ENCODE assay signal across 21 cellular contexts in genomic region chr11:71329165-71329510, GRCh38.
"Had no signal": no experiment of that assay in that cellular context is flagged by ENCODE, and none has a peak within 500 bp of the region (broad histone marks: within the 10 kb centered on the region; RNA-seq: fewer than 3 reads in every experiment).

No MANE protein-coding gene starts in this region.

- H3K27me3 ChIP-seq: pancreas, testis, transverse colon had no signal

- H3K9me3 ChIP-seq: pancreas, prostate gland, testis, transverse colon had no signal

- ATAC-seq: activated CD4-positive, alpha-beta T cell treated with anti-CD3 and anti-CD28 coated beads for 36 hours; activated CD8-positive, alpha-beta memory T cell treated with anti-CD3 and anti-CD28 coated beads, Interleukin-2, amount 10 ng/mL, durations not matched to agents 7 days and 5 days; activated CD8-positive, alpha-beta T cell treated with anti-CD3 and anti-CD28 coated beads, Interleukin-2, amount 10 ng/mL, durations not matched to agents 7 days and 5 days; left cardiac atrium; left ventricle myocardium superior had no signal

- H3K4me2 ChIP-seq: smooth muscle cell had no signal

- H3K27ac ChIP-seq: esophagus muscularis mucosa, pancreas, prostate gland, testis, transverse colon had no signal

- H3K4me1 ChIP-seq: esophagus muscularis mucosa, pancreas, prostate gland, testis, transverse colon had no signal

- H3K4me3 ChIP-seq: esophagus muscularis mucosa, pancreas, prostate gland, smooth muscle cell, testis, transverse colon had no signal

- H3K36me3 ChIP-seq: esophagus muscularis mucosa, pancreas, prostate gland, transverse colon had no signal

- DNase-seq: activated CD4-positive, alpha-beta T cell treated with anti-CD3 and anti-CD28 coated beads for 36 hours; activated CD4-positive, CD25-positive, alpha-beta regulatory T cell; activated CD8-positive, alpha-beta memory T cell treated with anti-CD3 and anti-CD28 coated beads, Interleukin-2, amount 10 ng/mL, durations not matched to agents 7 days and 5 days; activated CD8-positive, alpha-beta T cell treated with anti-CD3 and anti-CD28 coated beads, Interleukin-2, amount 10 ng/mL, durations not matched to agents 7 days and 5 days; activated naive CD4-positive, alpha-beta T cell treated with Interleukin-2 at 50 U/mL for 16 hours; activated T-cell treated with anti-CD3 and anti-CD28 coated beads, Interleukin-2, amount 50 U/mL, for 48 hours; anterior cingulate cortex; dermis blood vessel endothelial cell; effector CD4-positive, alpha-beta T cell; glutamatergic neuron; left cardiac atrium; left ventricle myocardium superior; naive B cell; retina; stimulated activated naive CD4-positive, alpha-beta T cell treated with Interleukin-2 at 50 U/mL for 16 hours; testis; transverse colon had no signal
